30 cellular contexts compared by ENCODE assay signal in genomic region chr21:41824466-41825207, GRCh38. TPM values are rescaled to one million over a fixed set of nuclear protein-coding genes. Genes with fewer than 3 reads are reported as not detected.
"Had no signal": no experiment of that assay in that cellular context is flagged by ENCODE, and none has a peak within 500 bp of the region (broad histone marks: within the 10 kb centered on the region; RNA-seq: fewer than 3 reads in every experiment).

No MANE protein-coding gene starts in this region.

- H3K4me3 ChIP-seq: ascending aorta, body of pancreas, SJCRH30 had no signal

- H3K27me3 Mint-ChIP-seq: activated CD4-positive, alpha-beta memory T cell treated with anti-CD3 and anti-CD28 coated beads, Interleukin-2, amount 10 ng/mL, durations not matched to agents 7 days and 5 days; activated T-helper 17 cell treated with anti-CD3 and anti-CD28 coated beads, Interleukin-2, amount 50 U/mL, for 72 hours had no signal

- DNase-seq: activated CD4-positive, alpha-beta memory T cell treated with anti-CD3 and anti-CD28 coated beads, Interleukin-2, amount 10 ng/mL, durations not matched to agents 7 days and 5 days; activated CD4-positive, alpha-beta T cell treated with anti-CD3 and anti-CD28 coated beads, Interleukin-2, amount 50 U/mL, for 1 hour; activated CD4-positive, CD25-positive, alpha-beta regulatory T cell; activated gamma-delta T cell; activated naive CD4-positive, alpha-beta T cell treated with anti-CD3 and anti-CD28 coated beads, Interleukin-2, amount 50 U/mL, for 16 hours; activated T-cell treated with anti-CD3 and anti-CD28 coated beads for 4 hours; activated T-cell treated with anti-CD3 and anti-CD28 coated beads, Interleukin-2, amount 50 U/mL, for 48 hours; body of pancreas; central memory CD4-positive, alpha-beta T cell; MV-4-11; NCI-H1105 treated with DMSO at 0.1 percent for 48 hours; NCI-H1436 treated with DMSO at 0.1 percent for 48 hours; NCI-H187; NCI-H2171; NCI-H226; NCI-H526; NCI-H774; NK-92 treated with Interleukin-12 subunit alpha and Interleukin-12 subunit beta, amount 100 ng/mL, for 24 hours; OCI-M1; RPMI8226; SJCRH30; SK-N-SH; T-helper 1 cell had no signal

- H3K27ac Mint-ChIP-seq: activated CD4-positive, alpha-beta memory T cell treated with anti-CD3 and anti-CD28 coated beads, Interleukin-2, amount 10 ng/mL, durations not matched to agents 7 days and 5 days; activated T-helper 17 cell treated with anti-CD3 and anti-CD28 coated beads, Interleukin-2, amount 50 U/mL, for 72 hours had no signal

- H3K9me3 ChIP-seq: ascending aorta, body of pancreas, SJCRH30, SK-N-SH had no signal

- H3K4me1 Mint-ChIP-seq: activated CD4-positive, alpha-beta memory T cell treated with anti-CD3 and anti-CD28 coated beads, Interleukin-2, amount 10 ng/mL, durations not matched to agents 7 days and 5 days; activated T-helper 17 cell treated with anti-CD3 and anti-CD28 coated beads, Interleukin-2, amount 50 U/mL, for 72 hours had no signal

- ATAC-seq: activated T-helper 17 cell treated with anti-CD3 and anti-CD28 coated beads, Interleukin-2, amount 50 U/mL, for 72 hours; body of pancreas; Panc1; Right ventricle myocardium inferior had no signal

- H3K27me3 ChIP-seq: ascending aorta, body of pancreas, SJCRH30 had no signal

- H3K27ac ChIP-seq: ascending aorta, body of pancreas, KMS-11, SJCRH30, VCaP had no signal

- H3K36me3 ChIP-seq: SJCRH30 had no signal

- H3K4me2 ChIP-seq: KMS-11, SK-N-SH had no signal

- H3K4me1 ChIP-seq: ascending aorta, body of pancreas, SJCRH30 had no signal

- H3K4me3 Mint-ChIP-seq: activated CD4-positive, alpha-beta memory T cell treated with anti-CD3 and anti-CD28 coated beads, Interleukin-2, amount 10 ng/mL, durations not matched to agents 7 days and 5 days; activated T-helper 17 cell treated with anti-CD3 and anti-CD28 coated beads, Interleukin-2, amount 50 U/mL, for 72 hours had no signal

- H3K9me3 Mint-ChIP-seq: activated CD4-positive, alpha-beta memory T cell treated with anti-CD3 and anti-CD28 coated beads, Interleukin-2, amount 10 ng/mL, durations not matched to agents 7 days and 5 days; activated T-helper 17 cell treated with anti-CD3 and anti-CD28 coated beads, Interleukin-2, amount 50 U/mL, for 72 hours had no signal

- H3K9me2 ChIP-seq: SK-N-SH had no signal

RNA-seq across cellular contexts. Expression of gene RIPK4, which starts 57.8 kb away (rescaled TPM):
- total RNA-seq: activated CD4-positive, alpha-beta memory T cell treated with anti-CD3 and anti-CD28 coated beads, Interleukin-2, amount 10 ng/mL, durations not matched to agents 7 days and 5 days; SJCRH30; T-helper 2 cell treated with Interferon-gamma antibody and Interleukin-4, amounts not matched to agents 100 ng/mL and 5 ng/mL, for 36 hours had no signal
